ENCODE assay signal across 18 cellular contexts in the genomic region with DNA sequence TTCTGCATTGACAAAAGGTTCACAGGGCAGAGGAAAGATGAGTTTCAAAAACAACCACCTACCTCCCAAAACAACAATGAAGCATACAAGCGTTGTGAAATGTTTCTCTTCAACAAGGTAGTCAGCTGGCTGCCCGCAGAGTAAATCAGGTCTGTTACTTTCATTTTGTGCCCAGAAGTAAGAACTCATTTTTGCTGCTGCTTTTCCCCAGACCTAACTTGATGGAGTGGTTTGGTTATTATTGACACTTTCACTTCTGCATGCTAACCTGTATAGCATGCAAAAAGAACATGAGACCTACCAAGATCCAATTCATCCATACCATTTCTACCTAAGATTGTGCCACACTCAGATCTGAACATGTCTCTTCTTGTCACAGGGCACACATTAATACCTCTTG. TPM values are rescaled to one million over a fixed set of nuclear protein-coding genes. Genes with fewer than 3 reads are reported as not detected.
A peak's percentile ranks its signal among the peaks of the same experiment; 100 is the strongest.
DNase-seq lines count a peak whose midpoint lies in the region; ATAC-seq and TF ChIP-seq lines count a peak whose summit lies in the region.
"Had no signal": no experiment of that assay in that cellular context is flagged by ENCODE, and none has a peak within 500 bp of the region (broad histone marks: within the 10 kb centered on the region; RNA-seq: fewer than 3 reads in every experiment).

No MANE protein-coding gene starts in this region.

- no peaks in the 10 kb centered on the region for H3K27me3 ChIP-seq in GM06990 (replicated peaks; ENCODE audit: control insufficient read depth, insufficient read depth, low read length)

- intact Hi-C loops in activated T-helper 1 cell treated with anti-CD3 and anti-CD28 coated beads, Interleukin-12 subunit alpha, Interleukin-12 subunit beta, Interleukin-2, Interleukin-4 antibody, amounts not matched to agents 30 ng/mL and 10 ng/mL and 1 ng/mL, durations not matched to agents 14 hours and 24 hours and 36 hours (cut with micrococcal nuclease): no loop called here

- H3K36me3 Mint-ChIP-seq in activated T-helper 1 cell treated with anti-CD3 and anti-CD28 coated beads, Interleukin-12 subunit alpha, Interleukin-12 subunit beta, Interleukin-2, Interleukin-4 antibody, amounts not matched to agents 30 ng/mL and 10 ng/mL and 1 ng/mL, durations not matched to agents 14 hours and 24 hours and 36 hours (ENCODE audit: low read depth): no peaks in the 10 kb centered on the region

- H3K4me3 Mint-ChIP-seq in activated T-helper 1 cell treated with anti-CD3 and anti-CD28 coated beads, Interleukin-12 subunit alpha, Interleukin-12 subunit beta, Interleukin-2, Interleukin-4 antibody, amounts not matched to agents 30 ng/mL and 10 ng/mL and 1 ng/mL, durations not matched to agents 14 hours and 24 hours and 36 hours: no peak overlapping the region

- H3K4me1 Mint-ChIP-seq in activated T-helper 1 cell treated with anti-CD3 and anti-CD28 coated beads, Interleukin-12 subunit alpha, Interleukin-12 subunit beta, Interleukin-2, Interleukin-4 antibody, amounts not matched to agents 30 ng/mL and 10 ng/mL and 1 ng/mL, durations not matched to agents 14 hours and 24 hours and 36 hours (ENCODE audit: low read depth): peaks cover 6% of the 10 kb centered on the region

- H3K27me3 Mint-ChIP-seq in activated T-helper 1 cell treated with anti-CD3 and anti-CD28 coated beads, Interleukin-12 subunit alpha, Interleukin-12 subunit beta, Interleukin-2, Interleukin-4 antibody, amounts not matched to agents 30 ng/mL and 10 ng/mL and 1 ng/mL, durations not matched to agents 14 hours and 24 hours and 36 hours (ENCODE audit: insufficient read depth): peaks cover 7% of the 10 kb centered on the region

- DNase-seq in GM06990 (ENCODE audit: extremely low read depth, insufficient read length): peak; percentile 13
- DNase-seq in LoVo (ENCODE audit: low spot score): no peak
- DNase-seq in DMS153 treated with DMSO at 0.1 percent for 48 hours (lab: John Stamatoyannopoulos, UW; ENCODE audit: unreplicated experiment): no peak
- no peak for DNase-seq in activated T-helper 1 cell treated with anti-CD3 and anti-CD28 coated beads, Interleukin-12 subunit alpha, Interleukin-12 subunit beta, Interleukin-2, Interleukin-4 antibody, amounts not matched to agents 30 ng/mL and 10 ng/mL and 1 ng/mL, durations not matched to agents 14 hours and 24 hours and 36 hours (ENCODE audit: low spot score)
- no peak for DNase-seq in activated CD4-positive, CD25-positive, alpha-beta regulatory T cell (lab: John Stamatoyannopoulos, UW)
- DNase-seq: activated T-cell treated with anti-CD3 and anti-CD28 coated beads for 4 hours; anterior cingulate cortex; DMS53; GM23248; SHP77 treated with DMSO at 0.1 percent for 48 hours; stimulated activated CD4-positive, alpha-beta T cell treated with anti-CD3 and anti-CD28 coated beads, Interleukin-2, amount 100 ng/mL, for 24 hours; stimulated activated naive CD4-positive, alpha-beta T cell; WERI-Rb-1 had no signal

- no peaks in the 10 kb centered on the region for H3K36me3 ChIP-seq in GM06990 (ENCODE audit: control insufficient read depth, insufficient read depth, low read length)
- H3K36me3 ChIP-seq: WERI-Rb-1 had no signal

- H3K9me3 Mint-ChIP-seq in activated T-helper 1 cell treated with anti-CD3 and anti-CD28 coated beads, Interleukin-12 subunit alpha, Interleukin-12 subunit beta, Interleukin-2, Interleukin-4 antibody, amounts not matched to agents 30 ng/mL and 10 ng/mL and 1 ng/mL, durations not matched to agents 14 hours and 24 hours and 36 hours: no peaks in the 10 kb centered on the region

- H3K27ac Mint-ChIP-seq in activated T-helper 1 cell treated with anti-CD3 and anti-CD28 coated beads, Interleukin-12 subunit alpha, Interleukin-12 subunit beta, Interleukin-2, Interleukin-4 antibody, amounts not matched to agents 30 ng/mL and 10 ng/mL and 1 ng/mL, durations not matched to agents 14 hours and 24 hours and 36 hours: no peak overlapping the region

- ATAC-seq in GM21390 (IDR thresholded peaks at IDR 0.05; ENCODE audit: unreplicated experiment) (peak; percentile 81), HG03135 (IDR thresholded peaks at IDR 0.05; ENCODE audit: unreplicated experiment) (peak; percentile 52)

- H3K4me3 ChIP-seq in GM06990 (replicated peaks; ENCODE audit: low read depth, low read length) (no peak overlapping the region), WI38 (ENCODE audit: low read depth, low read length) (peak overlapping the region; percentile 2; the same call in 1 of the 2 replicates)
- H3K4me3 ChIP-seq: GM23248 had no signal

- TF ChIP-seq CTCF in GM06990 (IDR thresholded peaks at IDR 0.05; ENCODE audit: insufficient read depth, low read length, poor library complexity, severe bottlenecking) (no peak), WI38 (IDR thresholded peaks at IDR 0.05; ENCODE audit: low read depth, low read length) (no peak)

RNA-seq across cellular contexts. Expression of a gene that starts 1.3 kb away (rescaled TPM):
- total RNA-seq in activated T-helper 1 cell treated with anti-CD3 and anti-CD28 coated beads, Interleukin-12 subunit alpha, Interleukin-12 subunit beta, Interleukin-2, Interleukin-4 antibody, amounts not matched to agents 30 ng/mL and 10 ng/mL and 1 ng/mL, durations not matched to agents 14 hours and 24 hours and 36 hours: not detected in 2 replicates
- total RNA-seq: fibroblast of villous mesenchyme, GM23248, pulmonary artery endothelial cell had no signal

RNA-seq across cellular contexts. Expression of a gene that starts 33.5 kb away (rescaled TPM):
- not detected in 2 replicates for total RNA-seq in activated T-helper 1 cell treated with anti-CD3 and anti-CD28 coated beads, Interleukin-12 subunit alpha, Interleukin-12 subunit beta, Interleukin-2, Interleukin-4 antibody, amounts not matched to agents 30 ng/mL and 10 ng/mL and 1 ng/mL, durations not matched to agents 14 hours and 24 hours and 36 hours
- total RNA-seq: fibroblast of villous mesenchyme, GM23248, pulmonary artery endothelial cell had no signal
